ENCODE assay signal across 8 cellular contexts in genomic region chr2:73987109-73987947, GRCh38. TPM values are rescaled to one million over a fixed set of nuclear protein-coding genes. Genes with fewer than 3 reads are reported as not detected.
DNase-seq lines count a peak whose midpoint lies in the region; FAIRE-seq and TF ChIP-seq lines count a peak whose summit lies in the region.

No MANE protein-coding gene starts in this region.

- peaks cover 40% of the 10 kb centered on the region for H3K79me2 ChIP-seq in mesendoderm (ENCODE audit: control insufficient read depth, insufficient read depth, low read length)

- in situ Hi-C loops in GM13976 (cut with MboI; ENCODE audit: low sequenced_read_pairs, unreplicated experiment) (no loop called here), transverse colon (cut with MboI; ENCODE audit: low pct_ligation_motif_present in 1 of 4, low pct_unique_long_range_greater_than_20kb in 1 of 4, low sequenced_read_pairs in 3 of 4) (loop anchor here in 1 of 4 donors (25.0 kb wide), 1 partner anchor 150 kb away; the partner anchor contains the start of gene STAMBP)

- no peak for TF ChIP-seq POLR2A in transverse colon (IDR thresholded peaks at IDR 0.05)

- FAIRE-seq in bronchial epithelial cell (lab: Jason Lieb, UNC) = no peak

- H3K56ac ChIP-seq in mesendoderm (ENCODE audit: low read length) = peak overlapping the region; percentile 37

- no peak overlapping the region for H2AK5ac ChIP-seq in mesendoderm (ENCODE audit: low read length)

- no CpG with 5 or more reads among the region's 24 CpGs for WGBS in mesendoderm (ENCODE audit: extremely low coverage, insufficient coverage, low lambda C conversion rate)
- WGBS in transverse colon (ENCODE audit: low coverage in 1 of 2), 2 donors = 36% methylated on average over 18 of the region's 24 CpGs; no CpG with 5 or more reads in 1 of the 2 donors

- peak overlapping the region; percentile 1 for H3K4me2 ChIP-seq in mesendoderm (ENCODE audit: low read length)

- no peak overlapping the region for H3K18ac ChIP-seq in mesendoderm (ENCODE audit: low read length)

- H3K23ac ChIP-seq in mesendoderm (ENCODE audit: low read length) = no peak overlapping the region

- intact Hi-C loops in transverse colon (cut with DNase I; ENCODE audit: low total_unique reads) = loop anchor here (10.0 kb wide), 2 partner anchors 63 to 163 kb away; partner anchors contain the start of genes DGUOK and STAMBP

- no peak overlapping the region for H4K5ac ChIP-seq in mesendoderm (ENCODE audit: low read length)

- POLR2A ChIA-PET in RWPE1 (lab: Yijun Ruan, JAX; ENCODE audit: low non-redundant PET) = interaction anchor here (0.6 kb wide), 1 partner anchor 73 kb away, joined by 4 read pairs; no protein-coding TSS in a partner anchor

- H3K4me1 ChIP-seq in mesendoderm (ENCODE audit: control insufficient read depth, low read depth, low read length) (peaks cover 19% of the 10 kb centered on the region), transverse colon (peaks cover 23 to 58% (median 51%) of the 10 kb centered on the region in 4 donors)

- H3K27ac ChIP-seq in RWPE1 = peak overlapping the region; percentile 44
- H3K27ac ChIP-seq in mesendoderm (ENCODE audit: low read depth, low read length) = no peak overlapping the region
- H3K27ac ChIP-seq in transverse colon = peak overlapping the region in 3 of 4 donors; percentile 9 to 30 (median 13)

- H3K36me3 ChIP-seq in bronchial epithelial cell (ENCODE audit: control insufficient read depth, insufficient read depth, low read length) (peaks cover 8% of the 10 kb centered on the region), mesendoderm (ENCODE audit: control insufficient read depth, insufficient read depth, low read length) (no peaks in the 10 kb centered on the region), transverse colon (no peaks in the 10 kb centered on the region)

- H3K9me3 ChIP-seq in transverse colon = no peaks in the 10 kb centered on the region

- peaks cover 22% of the 10 kb centered on the region for H3K79me1 ChIP-seq in mesendoderm (ENCODE audit: low read length)

- CTCF ChIA-PET in RWPE1 (lab: Yijun Ruan, JAX) = interaction anchor here (0.6 to 1.7 kb wide), 6 partner anchors 15 to 52 kb away, joined by 3 to 8 read pairs (median 4); no protein-coding TSS in a partner anchor

- no peak overlapping the region for H2BK5ac ChIP-seq in mesendoderm (ENCODE audit: low read length)

- no peak overlapping the region for H4K8ac ChIP-seq in mesendoderm (ENCODE audit: low read depth, low read length)

- no peaks in the 10 kb centered on the region for H3K27me3 ChIP-seq in bronchial epithelial cell (ENCODE audit: control insufficient read depth, insufficient read depth, low read length)
- no peaks in the 10 kb centered on the region for H3K27me3 ChIP-seq in mesendoderm (ENCODE audit: insufficient read depth, low read length, poor library complexity)
- no peaks in the 10 kb centered on the region for H3K27me3 ChIP-seq in transverse colon

- TF ChIP-seq CTCF in GM13976 (IDR thresholded peaks at IDR 0.05; ENCODE audit: borderline replicate concordance, control extremely low read depth, extremely low read depth, insufficient read depth, missing control alignments) = peak; percentile 19
- no peak for TF ChIP-seq CTCF in RWPE1 (conservative IDR thresholded peaks at IDR 0.05; ENCODE audit: low read depth)
- TF ChIP-seq CTCF in bronchial epithelial cell (IDR thresholded peaks at IDR 0.05; ENCODE audit: insufficient read depth, low read length, severe bottlenecking) = peak; percentile 66
- peak in 3 of 5 experiments; percentile 14 to 38 (median 31) for TF ChIP-seq CTCF in transverse colon (IDR thresholded peaks at IDR 0.05)

- H2BK15ac ChIP-seq in mesendoderm (replicated peaks; ENCODE audit: low read depth) = no peak overlapping the region

- no peak overlapping the region for H2BK120ac ChIP-seq in mesendoderm (ENCODE audit: low read depth, low read length)

- no peak overlapping the region for H3K4ac ChIP-seq in mesendoderm (ENCODE audit: low read depth, low read length)

- DNase-seq in GM13976 (ENCODE audit: low spot score) (peak; percentile 61), RWPE1 (ENCODE audit: low spot score) (no peak), bronchial epithelial cell (ENCODE audit: low read depth) (no peak), mesendoderm (no peak), transverse colon (peak; percentile 64), NK-92 (lab: John Stamatoyannopoulos, UW; ENCODE audit: unreplicated experiment) (no peak), germinal center (ENCODE audit: low spot score) (no peak), NCI-H1417 treated with DMSO at 0.1 percent for 48 hours (lab: John Stamatoyannopoulos, UW) (no peak)

- no peak for TF ChIP-seq EP300 in transverse colon (IDR thresholded peaks at IDR 0.05; ENCODE audit: low read depth)

- peak overlapping the region; percentile 34 for H3K9ac ChIP-seq in mesendoderm (ENCODE audit: low read length)

- H3K4me3 ChIP-seq in bronchial epithelial cell (ENCODE audit: low read depth, low read length) (peak overlapping the region; percentile 29), mesendoderm (ENCODE audit: low read length) (no peak overlapping the region), transverse colon (peak overlapping the region in 3 of 4 donors; percentile 3 to 65 (median 19))

RNA-seq across cellular contexts. Expression of gene TET3, which starts 2.6 kb away (rescaled TPM):
- total RNA-seq in bronchial epithelial cell (5.3 and 9.0 TPM in 2 replicates), transverse colon (10 to 100 TPM; 20.2 to 26.9 (median 22.5) TPM)
- 7.5 TPM for polyA plus RNA-seq in mesendoderm (2013, experiment 1 of 2)
- polyA plus RNA-seq in mesendoderm (2013, experiment 2 of 2) = 6.9 TPM

Comparison
In these comparisons a context has a peak if more than half of its experiments do, and no peak if none do; other contexts are left out.
1. DNase-seq: peak in GM13976 (single experiment) and transverse colon (single experiment); none in RWPE1 (single experiment), bronchial epithelial cell (single experiment), mesendoderm (single experiment), NK-92 (single experiment), germinal center (single experiment) and NCI-H1417 treated with DMSO at 0.1 percent for 48 hours (single experiment).